2 cellular contexts compared by ENCODE assay signal in the genomic region with DNA sequence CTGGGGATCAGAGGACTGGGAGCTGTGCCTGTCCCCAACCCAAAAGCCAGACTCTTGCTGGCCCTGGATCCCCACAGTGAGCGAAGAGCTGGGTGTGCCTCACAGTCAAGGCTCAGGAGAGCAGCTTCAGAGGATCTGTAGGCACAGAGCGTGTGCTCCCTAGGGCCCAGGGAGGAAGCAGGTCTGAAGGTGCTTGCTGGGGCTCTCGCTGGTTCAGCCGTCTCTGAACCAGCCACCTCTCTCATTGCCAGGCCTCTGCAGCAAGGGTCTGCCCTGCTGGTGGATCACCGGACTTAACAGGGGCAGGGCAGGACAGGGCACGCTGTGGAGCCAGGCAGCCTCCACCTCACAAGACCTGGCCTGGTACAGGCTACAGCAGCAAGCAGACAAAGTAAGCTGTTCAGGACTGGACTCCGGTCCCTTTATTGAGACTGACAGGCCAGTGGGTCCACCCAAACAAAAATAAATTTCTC.
TF ChIP-seq lines count a peak whose summit lies in the region.

No MANE protein-coding gene starts in this region.

TF ChIP-seq in SK-N-SH treated with all-trans-retinoic acid at 6 μM for 48 hours, 23 proteins besides CTCF, POLR2A, EP300 and RAD21:
- TF ChIP-seq, protein P1, sequence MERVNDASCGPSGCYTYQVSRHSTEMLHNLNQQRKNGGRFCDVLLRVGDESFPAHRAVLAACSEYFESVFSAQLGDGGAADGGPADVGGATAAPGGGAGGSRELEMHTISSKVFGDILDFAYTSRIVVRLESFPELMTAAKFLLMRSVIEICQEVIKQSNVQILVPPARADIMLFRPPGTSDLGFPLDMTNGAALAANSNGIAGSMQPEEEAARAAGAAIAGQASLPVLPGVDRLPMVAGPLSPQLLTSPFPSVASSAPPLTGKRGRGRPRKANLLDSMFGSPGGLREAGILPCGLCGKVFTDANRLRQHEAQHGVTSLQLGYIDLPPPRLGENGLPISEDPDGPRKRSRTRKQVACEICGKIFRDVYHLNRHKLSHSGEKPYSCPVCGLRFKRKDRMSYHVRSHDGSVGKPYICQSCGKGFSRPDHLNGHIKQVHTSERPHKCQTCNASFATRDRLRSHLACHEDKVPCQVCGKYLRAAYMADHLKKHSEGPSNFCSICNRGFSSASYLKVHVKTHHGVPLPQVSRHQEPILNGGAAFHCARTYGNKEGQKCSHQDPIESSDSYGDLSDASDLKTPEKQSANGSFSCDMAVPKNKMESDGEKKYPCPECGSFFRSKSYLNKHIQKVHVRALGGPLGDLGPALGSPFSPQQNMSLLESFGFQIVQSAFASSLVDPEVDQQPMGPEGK (CRISPR knock-in tag; IDR thresholded peaks at IDR 0.05; ENCODE audit: borderline replicate concordance): no peak
- no peak for TF ChIP-seq ISL1 (CRISPR knock-in tag; IDR thresholded peaks at IDR 0.05)
- no peak for TF ChIP-seq ZNF70 (CRISPR knock-in tag; IDR thresholded peaks at IDR 0.05)
- TF ChIP-seq RARB (CRISPR knock-in tag; IDR thresholded peaks at IDR 0.05): no peak
- TF ChIP-seq ZNF565 (CRISPR knock-in tag; conservative IDR thresholded peaks at IDR 0.05; ENCODE audit: low read depth): no peak
- no peak for TF ChIP-seq ZNF8 (CRISPR knock-in tag; IDR thresholded peaks at IDR 0.05)
- TF ChIP-seq ZC3H10 (CRISPR knock-in tag; IDR thresholded peaks at IDR 0.05): no peak
- TF ChIP-seq ZFP3 (CRISPR knock-in tag; IDR thresholded peaks at IDR 0.05): no peak
- no peak for TF ChIP-seq BACH2 (CRISPR knock-in tag; IDR thresholded peaks at IDR 0.05; ENCODE audit: borderline replicate concordance)
- no peak for TF ChIP-seq GLIS3 (CRISPR knock-in tag; IDR thresholded peaks at IDR 0.05)
- TF ChIP-seq, protein P2, sequence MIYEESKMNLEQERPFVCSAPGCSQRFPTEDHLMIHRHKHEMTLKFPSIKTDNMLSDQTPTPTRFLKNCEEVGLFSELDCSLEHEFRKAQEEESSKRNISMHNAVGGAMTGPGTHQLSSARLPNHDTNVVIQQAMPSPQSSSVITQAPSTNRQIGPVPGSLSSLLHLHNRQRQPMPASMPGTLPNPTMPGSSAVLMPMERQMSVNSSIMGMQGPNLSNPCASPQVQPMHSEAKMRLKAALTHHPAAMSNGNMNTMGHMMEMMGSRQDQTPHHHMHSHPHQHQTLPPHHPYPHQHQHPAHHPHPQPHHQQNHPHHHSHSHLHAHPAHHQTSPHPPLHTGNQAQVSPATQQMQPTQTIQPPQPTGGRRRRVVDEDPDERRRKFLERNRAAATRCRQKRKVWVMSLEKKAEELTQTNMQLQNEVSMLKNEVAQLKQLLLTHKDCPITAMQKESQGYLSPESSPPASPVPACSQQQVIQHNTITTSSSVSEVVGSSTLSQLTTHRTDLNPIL (CRISPR knock-in tag; IDR thresholded peaks at IDR 0.05; ENCODE audit: low read depth): no peak
- no peak for TF ChIP-seq CSDC2 (CRISPR knock-in tag; IDR thresholded peaks at IDR 0.05)
- no peak for TF ChIP-seq TOX (CRISPR knock-in tag; IDR thresholded peaks at IDR 0.05; ENCODE audit: borderline replicate concordance)
- TF ChIP-seq PPARA (CRISPR knock-in tag; IDR thresholded peaks at IDR 0.05; ENCODE audit: borderline replicate concordance): no peak
- TF ChIP-seq, protein P3, sequence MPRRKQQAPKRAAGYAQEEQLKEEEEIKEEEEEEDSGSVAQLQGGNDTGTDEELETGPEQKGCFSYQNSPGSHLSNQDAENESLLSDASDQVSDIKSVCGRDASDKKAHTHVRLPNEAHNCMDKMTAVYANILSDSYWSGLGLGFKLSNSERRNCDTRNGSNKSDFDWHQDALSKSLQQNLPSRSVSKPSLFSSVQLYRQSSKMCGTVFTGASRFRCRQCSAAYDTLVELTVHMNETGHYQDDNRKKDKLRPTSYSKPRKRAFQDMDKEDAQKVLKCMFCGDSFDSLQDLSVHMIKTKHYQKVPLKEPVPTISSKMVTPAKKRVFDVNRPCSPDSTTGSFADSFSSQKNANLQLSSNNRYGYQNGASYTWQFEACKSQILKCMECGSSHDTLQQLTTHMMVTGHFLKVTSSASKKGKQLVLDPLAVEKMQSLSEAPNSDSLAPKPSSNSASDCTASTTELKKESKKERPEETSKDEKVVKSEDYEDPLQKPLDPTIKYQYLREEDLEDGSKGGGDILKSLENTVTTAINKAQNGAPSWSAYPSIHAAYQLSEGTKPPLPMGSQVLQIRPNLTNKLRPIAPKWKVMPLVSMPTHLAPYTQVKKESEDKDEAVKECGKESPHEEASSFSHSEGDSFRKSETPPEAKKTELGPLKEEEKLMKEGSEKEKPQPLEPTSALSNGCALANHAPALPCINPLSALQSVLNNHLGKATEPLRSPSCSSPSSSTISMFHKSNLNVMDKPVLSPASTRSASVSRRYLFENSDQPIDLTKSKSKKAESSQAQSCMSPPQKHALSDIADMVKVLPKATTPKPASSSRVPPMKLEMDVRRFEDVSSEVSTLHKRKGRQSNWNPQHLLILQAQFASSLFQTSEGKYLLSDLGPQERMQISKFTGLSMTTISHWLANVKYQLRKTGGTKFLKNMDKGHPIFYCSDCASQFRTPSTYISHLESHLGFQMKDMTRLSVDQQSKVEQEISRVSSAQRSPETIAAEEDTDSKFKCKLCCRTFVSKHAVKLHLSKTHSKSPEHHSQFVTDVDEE (CRISPR knock-in tag; IDR thresholded peaks at IDR 0.05): no peak
- TF ChIP-seq ZFP30 (CRISPR knock-in tag; IDR thresholded peaks at IDR 0.05): no peak
- TF ChIP-seq ESRRG (CRISPR knock-in tag; IDR thresholded peaks at IDR 0.05): no peak
- TF ChIP-seq TCF4 (CRISPR knock-in tag; IDR thresholded peaks at IDR 0.05; ENCODE audit: borderline replicate concordance): no peak

TF ChIP-seq in SK-N-SH, 30 proteins besides CTCF, POLR2A, EP300 and RAD21 (continued from another document):
- TF ChIP-seq SMC3 (IDR thresholded peaks at IDR 0.05; ENCODE audit: low read depth, low read length): no peak
- no peak for TF ChIP-seq RFX5 (IDR thresholded peaks at IDR 0.05; ENCODE audit: low read length)
- TF ChIP-seq, protein P4, sequence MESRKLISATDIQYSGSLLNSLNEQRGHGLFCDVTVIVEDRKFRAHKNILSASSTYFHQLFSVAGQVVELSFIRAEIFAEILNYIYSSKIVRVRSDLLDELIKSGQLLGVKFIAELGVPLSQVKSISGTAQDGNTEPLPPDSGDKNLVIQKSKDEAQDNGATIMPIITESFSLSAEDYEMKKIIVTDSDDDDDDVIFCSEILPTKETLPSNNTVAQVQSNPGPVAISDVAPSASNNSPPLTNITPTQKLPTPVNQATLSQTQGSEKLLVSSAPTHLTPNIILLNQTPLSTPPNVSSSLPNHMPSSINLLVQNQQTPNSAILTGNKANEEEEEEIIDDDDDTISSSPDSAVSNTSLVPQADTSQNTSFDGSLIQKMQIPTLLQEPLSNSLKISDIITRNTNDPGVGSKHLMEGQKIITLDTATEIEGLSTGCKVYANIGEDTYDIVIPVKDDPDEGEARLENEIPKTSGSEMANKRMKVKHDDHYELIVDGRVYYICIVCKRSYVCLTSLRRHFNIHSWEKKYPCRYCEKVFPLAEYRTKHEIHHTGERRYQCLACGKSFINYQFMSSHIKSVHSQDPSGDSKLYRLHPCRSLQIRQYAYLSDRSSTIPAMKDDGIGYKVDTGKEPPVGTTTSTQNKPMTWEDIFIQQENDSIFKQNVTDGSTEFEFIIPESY (IDR thresholded peaks at IDR 0.05; ENCODE audit: borderline replicate concordance, low read depth): no peak
- TF ChIP-seq, protein P5, sequence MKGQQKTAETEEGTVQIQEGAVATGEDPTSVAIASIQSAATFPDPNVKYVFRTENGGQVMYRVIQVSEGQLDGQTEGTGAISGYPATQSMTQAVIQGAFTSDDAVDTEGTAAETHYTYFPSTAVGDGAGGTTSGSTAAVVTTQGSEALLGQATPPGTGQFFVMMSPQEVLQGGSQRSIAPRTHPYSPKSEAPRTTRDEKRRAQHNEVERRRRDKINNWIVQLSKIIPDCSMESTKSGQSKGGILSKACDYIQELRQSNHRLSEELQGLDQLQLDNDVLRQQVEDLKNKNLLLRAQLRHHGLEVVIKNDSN (IDR thresholded peaks at IDR 0.05; ENCODE audit: borderline replicate concordance, low read depth): no peak
- no peak for TF ChIP-seq MEF2A (IDR thresholded peaks at IDR 0.05; ENCODE audit: borderline replicate concordance, low read depth)
- TF ChIP-seq ELF1 (IDR thresholded peaks at IDR 0.05): no peak
- no peak for TF ChIP-seq FOSL2 (IDR thresholded peaks at IDR 0.05; ENCODE audit: borderline replicate concordance, low read depth)
- TF ChIP-seq MXI1 (IDR thresholded peaks at IDR 0.05; ENCODE audit: low read depth, low read length): no peak
- TF ChIP-seq NRF1 (IDR thresholded peaks at IDR 0.05; ENCODE audit: low read depth, low read length): no peak
- no peak for TF ChIP-seq CHD2 (IDR thresholded peaks at IDR 0.05; ENCODE audit: low read length, partially characterized antibody)
- no peak for TF ChIP-seq POLR2AphosphoS5 (IDR thresholded peaks at IDR 0.05; ENCODE audit: low read depth, low read length)
- TF ChIP-seq FOXJ3 (CRISPR knock-in tag; IDR thresholded peaks at IDR 0.05): no peak
- TF ChIP-seq FOXM1 (IDR thresholded peaks at IDR 0.05; ENCODE audit: low read depth): no peak
